12 cellular contexts compared by ENCODE assay signal in the genomic region with DNA sequence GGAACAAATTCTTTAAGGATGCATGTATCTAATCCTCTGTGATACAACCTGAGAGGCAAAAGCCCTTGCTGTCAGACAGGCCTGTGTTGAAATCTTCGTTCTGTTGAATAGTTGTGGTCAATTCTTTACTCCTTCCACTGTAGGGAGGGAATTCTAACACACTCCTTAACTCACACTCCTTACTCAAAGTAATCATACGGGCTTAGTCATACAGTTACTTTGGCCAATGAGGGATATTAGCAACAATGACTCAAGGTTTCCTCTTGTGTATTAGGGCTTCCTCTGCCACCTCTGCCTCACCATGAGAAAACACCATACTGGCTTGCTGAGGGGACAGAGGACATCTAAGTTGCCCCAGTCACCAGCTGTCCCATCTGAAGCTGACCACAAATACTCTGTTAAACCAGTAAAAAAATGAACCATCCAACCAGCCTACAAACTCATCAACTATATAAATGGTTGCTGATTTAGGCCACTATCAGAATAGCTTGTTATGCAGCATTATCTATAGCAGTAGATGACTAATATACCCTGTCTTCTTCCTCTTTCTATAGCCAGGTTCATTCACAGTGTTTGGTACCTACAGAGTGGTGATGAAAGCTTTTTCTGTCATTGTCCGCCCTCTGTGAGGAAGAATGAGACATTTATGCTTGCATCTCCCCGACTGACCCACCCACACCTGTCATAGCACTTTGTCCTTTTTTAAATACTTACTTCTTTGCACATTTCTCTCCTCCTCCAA.
DNase-seq lines count a peak whose midpoint lies in the region; ATAC-seq lines count a peak whose summit lies in the region.
"Had no signal": no experiment of that assay in that cellular context is flagged by ENCODE, and none has a peak within 500 bp of the region (broad histone marks: within the 10 kb centered on the region; RNA-seq: fewer than 3 reads in every experiment).

No MANE protein-coding gene starts in this region.

- no peak for ATAC-seq in GM21515 (IDR thresholded peaks at IDR 0.05; ENCODE audit: unreplicated experiment)
- ATAC-seq: natural killer cell had no signal

- DNase-seq in AG20443 (ENCODE audit: low spot score), result peak; percentile 89
- peak; percentile 53 for DNase-seq in M059J (ENCODE audit: low read depth)
- peak; percentile 50 for DNase-seq in dedifferentiated amniotic fluid mesenchymal stem cell (ENCODE audit: extremely low spot score)
- peak; percentile 66 for DNase-seq in myocyte (ENCODE audit: low read depth)
- DNase-seq in amygdala (lab: John Stamatoyannopoulos, UW), result no peak
- no peak for DNase-seq in NCI-H2107 treated with DMSO at 0.1 percent for 48 hours (lab: John Stamatoyannopoulos, UW; ENCODE audit: unreplicated experiment)
- DNase-seq in OCI-M1 (lab: John Stamatoyannopoulos, UW), result no peak
- DNase-seq: CD4-positive, CD25-positive, alpha-beta regulatory T cell; endodermal cell; natural killer cell; T-helper 9 cell had no signal

Comparison
In these comparisons a context has a peak if more than half of its experiments do, and no peak if none do; other contexts are left out.
1. DNase-seq: peak in AG20443 (single experiment), M059J (single experiment), dedifferentiated amniotic fluid mesenchymal stem cell (single experiment) and myocyte (single experiment); none in amygdala (0 of 56), NCI-H2107 treated with DMSO at 0.1 percent for 48 hours (single experiment) and OCI-M1 (single experiment).